In genomic region chr17:70021726-70022125, GRCh38 we compare ENCODE assay signal across 26 cellular contexts. TPM values are rescaled to one million over a fixed set of nuclear protein-coding genes. Genes with fewer than 3 reads are reported as not detected.
DNase-seq lines count a peak whose midpoint lies in the region; FAIRE-seq and TF ChIP-seq lines count a peak whose summit lies in the region.
"Had no signal": no experiment of that assay in that cellular context is flagged by ENCODE, and none has a peak within 500 bp of the region (broad histone marks: within the 10 kb centered on the region; RNA-seq: fewer than 3 reads in every experiment).

No MANE protein-coding gene starts in this region.

- no peak overlapping the region for H2AK5ac ChIP-seq in mesendoderm (ENCODE audit: low read length)

- peak overlapping the region; percentile 39 for H3K18ac ChIP-seq in mesendoderm (ENCODE audit: low read length)

- no peak overlapping the region for H4K5ac ChIP-seq in mesendoderm (ENCODE audit: low read length)

- H3K4me3 ChIP-seq in endothelial cell of umbilical vein (replicated peaks in 1 of 3; ENCODE audit: insufficient read depth in 1 of 3, low read depth in 1 of 3, low read length in 3 of 3): no peak overlapping the region
- H3K4me3 ChIP-seq in mesendoderm (ENCODE audit: low read length): no peak overlapping the region
- H3K4me3 ChIP-seq: SJSA1, testis had no signal

- H2AFZ ChIP-seq in endothelial cell of umbilical vein (ENCODE audit: low read depth, low read length): no peak overlapping the region

- H2BK15ac ChIP-seq in mesendoderm (replicated peaks; ENCODE audit: low read depth): no peak overlapping the region

- H4K20me1 ChIP-seq in endothelial cell of umbilical vein (replicated peaks; ENCODE audit: control insufficient read depth, extremely low read depth, insufficient read depth, low read length): no peaks in the 10 kb centered on the region

- no peak overlapping the region for H4K8ac ChIP-seq in mesendoderm (ENCODE audit: low read depth, low read length)

- H3K79me1 ChIP-seq in mesendoderm (ENCODE audit: low read length): no peaks in the 10 kb centered on the region

- H3K36me3 Mint-ChIP-seq in HFFc6 (ENCODE audit: low read depth): no peaks in the 10 kb centered on the region
- H3K36me3 Mint-ChIP-seq: CD4-positive, CD25-positive, alpha-beta regulatory T cell had no signal

- H3K9ac ChIP-seq in endothelial cell of umbilical vein (replicated peaks; ENCODE audit: extremely low read depth, insufficient read depth, low read length): no peak overlapping the region
- H3K9ac ChIP-seq in mesendoderm (ENCODE audit: low read length): no peak overlapping the region

- no peak overlapping the region for H3K27ac Mint-ChIP-seq in HFFc6
- H3K27ac Mint-ChIP-seq: activated CD4-positive, alpha-beta T cell treated with anti-CD3 and anti-CD28 coated beads for 36 hours; CD4-positive, CD25-positive, alpha-beta regulatory T cell; endodermal cell; T-helper 17 cell had no signal

- no CpG with 5 or more reads among the region's 5 CpGs for WGBS in mesendoderm (ENCODE audit: extremely low coverage, insufficient coverage, low lambda C conversion rate)

- no peak overlapping the region for H3K56ac ChIP-seq in mesendoderm (ENCODE audit: low read length)

- POLR2A ChIA-PET in endothelial cell of umbilical vein (lab: Charles Lee): no interaction called here

- H3K4me2 ChIP-seq in endothelial cell of umbilical vein (ENCODE audit: insufficient read depth, low read length) (no peak overlapping the region), mesendoderm (ENCODE audit: low read length) (no peak overlapping the region)

- no peaks in the 10 kb centered on the region for H3K9me1 ChIP-seq in endothelial cell of umbilical vein (replicated peaks; ENCODE audit: control insufficient read depth, extremely low read depth, insufficient read depth, low read length)

- H3K4me3 Mint-ChIP-seq in HFFc6: no peak overlapping the region
- H3K4me3 Mint-ChIP-seq: activated CD4-positive, alpha-beta T cell treated with anti-CD3 and anti-CD28 coated beads for 36 hours; CD4-positive, CD25-positive, alpha-beta regulatory T cell; endodermal cell; T-helper 17 cell had no signal

- H3K4me1 Mint-ChIP-seq in HFFc6 (ENCODE audit: low read depth): peaks cover 15% of the 10 kb centered on the region
- H3K4me1 Mint-ChIP-seq: activated CD4-positive, alpha-beta T cell treated with anti-CD3 and anti-CD28 coated beads for 36 hours; CD4-positive, CD25-positive, alpha-beta regulatory T cell; endodermal cell; T-helper 17 cell had no signal

- no peaks in the 10 kb centered on the region for H3K79me2 ChIP-seq in endothelial cell of umbilical vein (ENCODE audit: control insufficient read depth, insufficient read depth, low read length)
- H3K79me2 ChIP-seq in mesendoderm (ENCODE audit: control insufficient read depth, insufficient read depth, low read length): no peaks in the 10 kb centered on the region

- CTCF ChIA-PET in endothelial cell of umbilical vein (lab: Charles Lee): interaction anchor here (1.0 kb wide), 1 partner anchor 413 kb away, joined by 3 read pairs; no protein-coding TSS in a partner anchor

- no peaks in the 10 kb centered on the region for H3K9me3 ChIP-seq in endothelial cell of umbilical vein (replicated peaks; ENCODE audit: control insufficient read depth, insufficient read depth, low read length)
- H3K9me3 ChIP-seq: SJSA1, testis had no signal

- peak; percentile 1 for DNase-seq in HFFc6
- DNase-seq in endothelial cell of umbilical vein (ENCODE audit: low read depth, low spot score): peak; percentile 30
- peak; percentile 21 for DNase-seq in mesendoderm
- no peak for DNase-seq in DMS 273 treated with DMSO at 0.1 percent for 48 hours (lab: John Stamatoyannopoulos, UW)
- DNase-seq in NCI-H524 (lab: John Stamatoyannopoulos, UW): no peak
- DNase-seq in activated CD4-positive, alpha-beta T cell treated with anti-CD3 and anti-CD28 coated beads, Interleukin-2, amount 50 U/mL, for 4 hours: no peak
- DNase-seq in GM10266 (ENCODE audit: extremely low spot score): no peak
- DNase-seq: activated CD4-positive, alpha-beta T cell treated with anti-CD3 and anti-CD28 coated beads for 36 hours; activated CD8-positive, alpha-beta memory T cell treated with anti-CD3 and anti-CD28 coated beads for 24 hours; activated gamma-delta T cell treated with Interleukin-2 at 50 U/mL for 16 hours; activated T-cell treated with anti-CD3 and anti-CD28 coated beads, Interleukin-2, amount 50 U/mL, for 1 hour; CD4-positive, CD25-positive, alpha-beta regulatory T cell; cortex of kidney; endodermal cell; GF-D8; GOT3; KG1; NCI-H187; NCI-H526 treated with DMSO at 0.1 percent for 48 hours; stimulated activated CD4-positive, alpha-beta T cell treated with anti-CD3 and anti-CD28 coated beads, Interleukin-4, amount 100 ng/mL, for 4 hours; stimulated activated naive CD4-positive, alpha-beta T cell; T-helper 17 cell; testis had no signal

- no peaks in the 10 kb centered on the region for H3K36me3 ChIP-seq in endothelial cell of umbilical vein (ENCODE audit: control insufficient read depth in 2 of 2, extremely low read depth in 1 of 2, insufficient read depth in 2 of 2, low read length in 2 of 2)
- H3K36me3 ChIP-seq in mesendoderm (ENCODE audit: control insufficient read depth, insufficient read depth, low read length): no peaks in the 10 kb centered on the region
- H3K36me3 ChIP-seq: SJSA1 had no signal

- H3K4ac ChIP-seq in mesendoderm (ENCODE audit: low read depth, low read length): no peak overlapping the region

- no peak overlapping the region for H2BK5ac ChIP-seq in mesendoderm (ENCODE audit: low read length)

- no peak overlapping the region for H3K27ac ChIP-seq in endothelial cell of umbilical vein (ENCODE audit: insufficient read depth, low read depth, low read length)
- no peak overlapping the region for H3K27ac ChIP-seq in mesendoderm (ENCODE audit: low read depth, low read length)
- H3K27ac ChIP-seq: SJSA1 had no signal

- no peak for TF ChIP-seq CTCF in HFFc6 (IDR thresholded peaks at IDR 0.05)
- no peak for TF ChIP-seq CTCF in endothelial cell of umbilical vein (IDR thresholded peaks at IDR 0.05; ENCODE audit: extremely low read depth in 1 of 2, insufficient read depth in 1 of 2, low read depth in 1 of 2, low read length in 2 of 2)
- TF ChIP-seq CTCF in GM10266 (IDR thresholded peaks at IDR 0.05; ENCODE audit: control insufficient read depth, insufficient read depth, low read depth, missing control alignments): no peak

- no peak overlapping the region for H3K23ac ChIP-seq in mesendoderm (ENCODE audit: low read length)

- intact Hi-C loops in endothelial cell of umbilical vein (cut with micrococcal nuclease): no loop called here

- no peak overlapping the region for H2BK120ac ChIP-seq in mesendoderm (ENCODE audit: low read depth, low read length)

- TF ChIP-seq POLR2A in endothelial cell of umbilical vein (IDR thresholded peaks at IDR 0.05; ENCODE audit: low read depth, low read length): no peak

- H3K27me3 Mint-ChIP-seq in HFFc6 (ENCODE audit: insufficient read depth): peaks cover 5% of the 10 kb centered on the region; the same call in 1 of the 2 replicates
- H3K27me3 Mint-ChIP-seq: CD4-positive, CD25-positive, alpha-beta regulatory T cell had no signal

- no TSS peak for BruUV-seq in endothelial cell of umbilical vein (replicated peaks; lab: Mats Ljungman, UMichigan)

- dilution Hi-C loops in endothelial cell of umbilical vein (cut with MboI; ENCODE audit: extremely low pct_ligation_motif_present, low sequenced_read_pairs): no loop called here

- H3K27me3 ChIP-seq in endothelial cell of umbilical vein (ENCODE audit: control insufficient read depth in 2 of 2, insufficient read depth in 2 of 2, low read length in 2 of 2) (no peaks in the 10 kb centered on the region), mesendoderm (ENCODE audit: insufficient read depth, low read length, poor library complexity) (no peaks in the 10 kb centered on the region)
- H3K27me3 ChIP-seq: SJSA1, testis had no signal

- FAIRE-seq in endothelial cell of umbilical vein (lab: Jason Lieb, UNC): no peak

- H3K9me3 Mint-ChIP-seq in HFFc6: no peaks in the 10 kb centered on the region
- H3K9me3 Mint-ChIP-seq: endodermal cell had no signal

- H3K4me1 ChIP-seq in endothelial cell of umbilical vein (ENCODE audit: control insufficient read depth, extremely low read depth, insufficient read depth, low read length) (peaks cover 6% of the 10 kb centered on the region), mesendoderm (ENCODE audit: control insufficient read depth, low read depth, low read length) (no peaks in the 10 kb centered on the region)
- H3K4me1 ChIP-seq: SJSA1, testis had no signal

TF ChIP-seq in endothelial cell of umbilical vein, 7 proteins besides CTCF, POLR2A, EP300 and RAD21:
- TF ChIP-seq EZH2 (IDR thresholded peaks at IDR 0.05; ENCODE audit: borderline replicate concordance, low read depth, low read length, severe bottlenecking): no peak
- no peak for TF ChIP-seq MYC (IDR thresholded peaks at IDR 0.05; ENCODE audit: low read depth, low read length)
- no peak for TF ChIP-seq POLR2AphosphoS5 (IDR thresholded peaks at IDR 0.05; ENCODE audit: insufficient read depth, low read depth, low read length)
- no peak for TF ChIP-seq FOS (IDR thresholded peaks at IDR 0.05; ENCODE audit: borderline replicate concordance, insufficient read depth, low read length)
- TF ChIP-seq, protein P1, sequence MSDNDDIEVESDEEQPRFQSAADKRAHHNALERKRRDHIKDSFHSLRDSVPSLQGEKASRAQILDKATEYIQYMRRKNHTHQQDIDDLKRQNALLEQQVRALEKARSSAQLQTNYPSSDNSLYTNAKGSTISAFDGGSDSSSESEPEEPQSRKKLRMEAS (IDR thresholded peaks at IDR 0.05; ENCODE audit: insufficient read depth, insufficient read length): no peak
- no peak for TF ChIP-seq GATA2 (IDR thresholded peaks at IDR 0.05; ENCODE audit: insufficient read depth, insufficient read length, low read depth, low read length)

RNA-seq across cellular contexts. Expression of gene KCNJ16, which starts 53.3 kb away (rescaled TPM):
- not detected for total RNA-seq in HFFc6 (2021; fragmentation: NEBNext Ultra II Directional; extraction: Animal tissue kit (Norgen Biotek cat#: 25700))
- total RNA-seq in endothelial cell of umbilical vein: not detected in 2 replicates
- polyA plus RNA-seq in endothelial cell of umbilical vein: 0.07 and 0.08 TPM in 2 replicates
- 0.01 and 0.06 TPM in 2 replicates for polyA plus RNA-seq in endothelial cell of umbilical vein (2011; cell fraction: cytosol; rRNA removed)
- 0.10 and 0.20 TPM in 2 replicates for polyA plus RNA-seq in endothelial cell of umbilical vein (2011; cell fraction: nucleus; rRNA removed)
- polyA plus RNA-seq in endothelial cell of umbilical vein (2012): 0.05 and 0.14 TPM in 2 replicates
- polyA minus RNA-seq in endothelial cell of umbilical vein: not detected in 2 replicates
- not detected for polyA minus RNA-seq in endothelial cell of umbilical vein (2011; cell fraction: cytosol; rRNA and poly(A)+ RNA removed)
- polyA minus RNA-seq in endothelial cell of umbilical vein (2011; cell fraction: nucleus; rRNA and poly(A)+ RNA removed): 0.34 TPM in 1 of 2 replicates, not detected in the other
- polyA plus RNA-seq in mesendoderm (2013, experiment 1 of 2): not detected
- not detected for polyA plus RNA-seq in mesendoderm (2013, experiment 2 of 2)
- total RNA-seq: activated CD4-positive, alpha-beta T cell treated with anti-CD3 and anti-CD28 coated beads for 36 hours; CD4-positive, CD25-positive, alpha-beta regulatory T cell; fibroblast of lung; HT1080; SJSA1; T-helper 17 cell had no signal
- polyA plus RNA-seq: CD4-positive, CD25-positive, alpha-beta regulatory T cell; fibroblast of lung had no signal

Comparison
In these comparisons a context has a peak if more than half of its experiments do, and no peak if none do; other contexts are left out.
1. DNase-seq: peak in HFFc6 (single experiment), endothelial cell of umbilical vein (single experiment) and mesendoderm (single experiment); none in DMS 273 treated with DMSO at 0.1 percent for 48 hours (single experiment), NCI-H524 (0 of 2), activated CD4-positive, alpha-beta T cell treated with anti-CD3 and anti-CD28 coated beads, Interleukin-2, amount 50 U/mL, for 4 hours (0 of 2) and GM10266 (single experiment).